1 cellular context compared by ENCODE assay signal in the genomic region with DNA sequence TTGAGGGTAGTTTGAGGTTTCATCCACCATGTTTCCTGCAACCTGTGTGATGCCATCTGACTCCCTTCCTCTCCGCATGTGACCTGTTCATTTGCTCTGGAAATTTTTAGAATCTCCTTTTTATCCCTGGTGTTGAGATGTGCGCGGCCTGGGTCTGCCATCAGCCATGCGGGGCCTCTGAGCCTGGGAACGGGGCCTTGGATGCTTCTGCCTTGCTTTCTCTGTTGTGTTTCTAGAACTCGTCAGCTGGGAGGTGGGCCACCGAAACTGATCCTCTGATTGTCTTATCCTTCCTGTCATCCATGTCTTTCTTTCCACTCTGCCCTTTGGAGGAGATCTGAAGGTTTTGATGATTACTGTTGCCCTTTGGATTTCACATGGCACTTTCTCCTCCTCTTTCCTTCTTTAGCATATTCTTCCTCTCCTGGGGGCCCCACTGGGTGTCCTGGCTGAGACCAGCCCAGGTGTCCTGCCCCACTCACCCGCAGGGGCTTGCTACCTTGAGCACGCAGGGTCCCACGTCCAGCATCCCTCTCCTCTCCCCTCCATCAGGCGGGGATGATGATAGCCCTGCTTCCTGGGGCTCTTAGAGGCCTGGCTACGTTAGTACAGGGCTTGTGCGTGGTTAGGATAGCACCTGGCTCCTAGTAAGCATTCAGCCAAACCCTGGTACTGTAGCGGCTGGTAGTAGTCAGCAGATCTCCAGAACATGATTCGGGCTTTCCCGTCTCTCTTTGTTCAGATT.
TF ChIP-seq lines count a peak whose summit lies in the region.

No MANE protein-coding gene starts in this region.

TF ChIP-seq in GM23338, 12 proteins besides CTCF, POLR2A, EP300 and RAD21 (continued from another document):
- TF ChIP-seq ETS1 (IDR thresholded peaks at IDR 0.05) (no peak), POLR2AphosphoS5 (IDR thresholded peaks at IDR 0.05; ENCODE audit: low read depth) (no peak), CREB1 (CRISPR knock-in tag; IDR thresholded peaks at IDR 0.05; ENCODE audit: low read depth) (no peak)
- TF ChIP-seq, protein P1, sequence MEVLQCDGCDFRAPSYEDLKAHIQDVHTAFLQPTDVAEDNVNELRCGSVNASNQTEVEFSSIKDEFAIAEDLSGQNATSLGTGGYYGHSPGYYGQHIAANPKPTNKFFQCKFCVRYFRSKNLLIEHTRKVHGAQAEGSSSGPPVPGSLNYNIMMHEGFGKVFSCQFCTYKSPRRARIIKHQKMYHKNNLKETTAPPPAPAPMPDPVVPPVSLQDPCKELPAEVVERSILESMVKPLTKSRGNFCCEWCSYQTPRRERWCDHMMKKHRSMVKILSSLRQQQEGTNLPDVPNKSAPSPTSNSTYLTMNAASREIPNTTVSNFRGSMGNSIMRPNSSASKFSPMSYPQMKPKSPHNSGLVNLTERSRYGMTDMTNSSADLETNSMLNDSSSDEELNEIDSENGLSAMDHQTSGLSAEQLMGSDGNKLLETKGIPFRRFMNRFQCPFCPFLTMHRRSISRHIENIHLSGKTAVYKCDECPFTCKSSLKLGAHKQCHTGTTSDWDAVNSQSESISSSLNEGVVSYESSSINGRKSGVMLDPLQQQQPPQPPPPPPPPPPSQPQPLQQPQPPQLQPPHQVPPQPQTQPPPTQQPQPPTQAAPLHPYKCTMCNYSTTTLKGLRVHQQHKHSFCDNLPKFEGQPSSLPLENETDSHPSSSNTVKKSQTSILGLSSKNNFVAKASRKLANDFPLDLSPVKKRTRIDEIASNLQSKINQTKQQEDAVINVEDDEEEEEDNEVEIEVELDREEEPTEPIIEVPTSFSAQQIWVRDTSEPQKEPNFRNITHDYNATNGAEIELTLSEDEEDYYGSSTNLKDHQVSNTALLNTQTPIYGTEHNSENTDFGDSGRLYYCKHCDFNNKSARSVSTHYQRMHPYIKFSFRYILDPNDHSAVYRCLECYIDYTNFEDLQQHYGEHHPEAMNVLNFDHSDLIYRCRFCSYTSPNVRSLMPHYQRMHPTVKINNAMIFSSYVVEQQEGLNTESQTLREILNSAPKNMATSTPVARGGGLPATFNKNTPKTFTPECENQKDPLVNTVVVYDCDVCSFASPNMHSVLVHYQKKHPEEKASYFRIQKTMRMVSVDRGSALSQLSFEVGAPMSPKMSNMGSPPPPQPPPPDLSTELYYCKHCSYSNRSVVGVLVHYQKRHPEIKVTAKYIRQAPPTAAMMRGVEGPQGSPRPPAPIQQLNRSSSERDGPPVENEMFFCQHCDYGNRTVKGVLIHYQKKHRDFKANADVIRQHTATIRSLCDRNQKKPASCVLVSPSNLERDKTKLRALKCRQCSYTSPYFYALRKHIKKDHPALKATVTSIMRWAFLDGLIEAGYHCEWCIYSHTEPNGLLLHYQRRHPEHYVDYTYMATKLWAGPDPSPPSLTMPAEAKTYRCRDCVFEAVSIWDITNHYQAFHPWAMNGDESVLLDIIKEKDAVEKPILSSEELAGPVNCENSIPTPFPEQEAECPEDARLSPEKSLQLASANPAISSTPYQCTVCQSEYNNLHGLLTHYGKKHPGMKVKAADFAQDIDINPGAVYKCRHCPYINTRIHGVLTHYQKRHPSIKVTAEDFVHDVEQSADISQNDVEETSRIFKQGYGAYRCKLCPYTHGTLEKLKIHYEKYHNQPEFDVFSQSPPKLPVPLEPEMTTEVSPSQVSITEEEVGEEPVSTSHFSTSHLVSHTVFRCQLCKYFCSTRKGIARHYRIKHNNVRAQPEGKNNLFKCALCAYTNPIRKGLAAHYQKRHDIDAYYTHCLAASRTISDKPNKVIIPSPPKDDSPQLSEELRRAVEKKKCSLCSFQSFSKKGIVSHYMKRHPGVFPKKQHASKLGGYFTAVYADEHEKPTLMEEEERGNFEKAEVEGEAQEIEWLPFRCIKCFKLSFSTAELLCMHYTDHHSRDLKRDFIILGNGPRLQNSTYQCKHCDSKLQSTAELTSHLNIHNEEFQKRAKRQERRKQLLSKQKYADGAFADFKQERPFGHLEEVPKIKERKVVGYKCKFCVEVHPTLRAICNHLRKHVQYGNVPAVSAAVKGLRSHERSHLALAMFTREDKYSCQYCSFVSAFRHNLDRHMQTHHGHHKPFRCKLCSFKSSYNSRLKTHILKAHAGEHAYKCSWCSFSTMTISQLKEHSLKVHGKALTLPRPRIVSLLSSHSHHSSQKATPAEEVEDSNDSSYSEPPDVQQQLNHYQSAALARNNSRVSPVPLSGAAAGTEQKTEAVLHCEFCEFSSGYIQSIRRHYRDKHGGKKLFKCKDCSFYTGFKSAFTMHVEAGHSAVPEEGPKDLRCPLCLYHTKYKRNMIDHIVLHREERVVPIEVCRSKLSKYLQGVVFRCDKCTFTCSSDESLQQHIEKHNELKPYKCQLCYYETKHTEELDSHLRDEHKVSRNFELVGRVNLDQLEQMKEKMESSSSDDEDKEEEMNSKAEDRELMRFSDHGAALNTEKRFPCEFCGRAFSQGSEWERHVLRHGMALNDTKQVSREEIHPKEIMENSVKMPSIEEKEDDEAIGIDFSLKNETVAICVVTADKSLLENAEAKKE (CRISPR knock-in tag; IDR thresholded peaks at IDR 0.05), result no peak
TF ChIP-seq in GM23338: peak in this region for 0.
